8 cellular contexts compared by ENCODE assay signal in genomic region chr1:958823-959729, GRCh38. TPM values are rescaled to one million over a fixed set of nuclear protein-coding genes. Genes with fewer than 3 reads are reported as not detected.
DNase-seq lines count a peak whose midpoint lies in the region; ATAC-seq lines count a peak whose summit lies in the region.

NOC2L (minus strand) TSS chr1:959256; CDS start chr1:959240, 16 bp downstream.

- POLR2A ChIA-PET in activated CD8-positive, alpha-beta memory T cell treated with anti-CD3 and anti-CD28 coated beads for 36 hours (lab: Charles Lee) = interaction anchor here (0.6 kb wide), 1 partner anchor 249 kb away, joined by 3 read pairs; no protein-coding TSS in a partner anchor

- H3K9ac ChIP-seq in BLaER1 treated with 17β-estradiol and CSF1 and Interleukin-3, amounts not matched to agents 10 nM and 100 nM = peak within 1 kb of the TSS; percentile 76 to 94 (median 88)
- H3K9ac ChIP-seq in mesendoderm (ENCODE audit: low read length) = peak within 1 kb of the TSS; percentile 97

- peak within 1 kb of the TSS; percentile 84 to 100 (median 96) for H3K4me3 ChIP-seq in BLaER1 treated with 17β-estradiol and CSF1 and Interleukin-3, amounts not matched to agents 10 nM and 100 nM
- H3K4me3 ChIP-seq in effector memory CD4-positive, alpha-beta T cell (ENCODE audit: insufficient read depth, low read depth, low read length, poor library complexity, severe bottlenecking) = peak within 1 kb of the TSS; percentile 95
- peak within 1 kb of the TSS; percentile 98 for H3K4me3 ChIP-seq in mesendoderm (ENCODE audit: low read length)

- peak within 1 kb of the TSS; percentile 93 for H3K56ac ChIP-seq in mesendoderm (ENCODE audit: low read length)

- H3K79me2 ChIP-seq in mesendoderm (ENCODE audit: control insufficient read depth, insufficient read depth, low read length) = peaks cover 15% of the 10 kb centered on the region

- WGBS in mesendoderm (ENCODE audit: extremely low coverage, insufficient coverage, low lambda C conversion rate) = no CpG with 5 or more reads among the region's 101 CpGs

- H4K8ac ChIP-seq in mesendoderm (ENCODE audit: low read depth, low read length) = no peak within 1 kb of the TSS

- H3K27ac ChIP-seq in BLaER1 treated with 17β-estradiol and CSF1 and Interleukin-3, amounts not matched to agents 10 nM and 100 nM = peak within 1 kb of the TSS; percentile 54 to 86 (median 74)
- peak within 1 kb of the TSS; percentile 71 for H3K27ac ChIP-seq in effector memory CD4-positive, alpha-beta T cell (ENCODE audit: insufficient read depth, low read length, poor library complexity, severe bottlenecking)
- H3K27ac ChIP-seq in mesendoderm (ENCODE audit: low read depth, low read length) = no peak within 1 kb of the TSS

- no peak within 1 kb of the TSS for H3K23ac ChIP-seq in mesendoderm (ENCODE audit: low read length)

- CTCF ChIA-PET in activated CD8-positive, alpha-beta memory T cell treated with anti-CD3 and anti-CD28 coated beads for 36 hours (lab: Charles Lee) = interaction anchor here (0.8 to 1.2 kb wide), 4 partner anchors 8 to 60 kb away, joined by 3 to 7 read pairs (median 4); partner anchors contain the start of gene PLEKHN1

- H2BK5ac ChIP-seq in mesendoderm (ENCODE audit: low read length) = no peak within 1 kb of the TSS

- H3K18ac ChIP-seq in mesendoderm (ENCODE audit: low read length) = peak within 1 kb of the TSS; percentile 12

- H4K20me1 ChIP-seq in BLaER1 treated with 17β-estradiol and CSF1 and Interleukin-3, amounts not matched to agents 10 nM and 100 nM = peaks cover 0 to 79% (median 59%) of the 10 kb centered on the region in 11 experiments; a peak in 19 of 22 replicates

- H3K27me3 ChIP-seq in BLaER1 treated with 17β-estradiol and CSF1 and Interleukin-3, amounts not matched to agents 10 nM and 100 nM = peaks cover 6 to 17% (median 7%) of the 10 kb centered on the region in 11 experiments; a peak in 18 of 22 replicates
- H3K27me3 ChIP-seq in effector memory CD4-positive, alpha-beta T cell (replicated peaks; ENCODE audit: control insufficient read depth, insufficient read depth, low read length, poor library complexity, severe bottlenecking) = no peaks in the 10 kb centered on the region
- no peaks in the 10 kb centered on the region for H3K27me3 ChIP-seq in mesendoderm (ENCODE audit: insufficient read depth, low read length, poor library complexity)

- H3K4me2 ChIP-seq in BLaER1 treated with 17β-estradiol and CSF1 and Interleukin-3, amounts not matched to agents 10 nM and 100 nM = peak within 1 kb of the TSS; percentile 96 to 100 (median 98)
- peak within 1 kb of the TSS; percentile 67 for H3K4me2 ChIP-seq in mesendoderm (ENCODE audit: low read length)

- peak; percentile 77 for ATAC-seq in GM19324 (IDR thresholded peaks at IDR 0.05; ENCODE audit: low FRiP score, unreplicated experiment)
- ATAC-seq in HG03558 (IDR thresholded peaks at IDR 0.05; ENCODE audit: extremely low read depth, unreplicated experiment) = peak; percentile 71

- H2BK15ac ChIP-seq in mesendoderm (replicated peaks; ENCODE audit: low read depth) = no peak within 1 kb of the TSS

- H3K79me1 ChIP-seq in mesendoderm (ENCODE audit: low read length) = peaks cover 14% of the 10 kb centered on the region

- peak within 1 kb of the TSS; percentile 18 for H2AK5ac ChIP-seq in mesendoderm (ENCODE audit: low read length)

- no peak within 1 kb of the TSS for H2BK120ac ChIP-seq in mesendoderm (ENCODE audit: low read depth, low read length)

- H3K4ac ChIP-seq in mesendoderm (ENCODE audit: low read depth, low read length) = no peak within 1 kb of the TSS

- DNase-seq in NOMO-1 treated with DMSO at 0.1 percent for 48 hours (lab: John Stamatoyannopoulos, UW; ENCODE audit: unreplicated experiment) = peak; percentile 78
- DNase-seq in effector memory CD4-positive, alpha-beta T cell = peak; percentile 90 to 95 (median 91)
- DNase-seq in mesendoderm = peak; percentile 90
- DNase-seq in stimulated activated CD8-positive, alpha-beta memory T cell treated with anti-CD3 and anti-CD28 coated beads, Interleukin-15, amount 100 ng/mL, for 1 hour (ENCODE audit: low read depth) = peak; percentile 97

- no peaks in the 10 kb centered on the region for H3K9me3 ChIP-seq in BLaER1 treated with 17β-estradiol and CSF1 and Interleukin-3, amounts not matched to agents 10 nM and 100 nM (replicated peaks in 1 of 11)
- no peaks in the 10 kb centered on the region for H3K9me3 ChIP-seq in effector memory CD4-positive, alpha-beta T cell (ENCODE audit: control insufficient read depth, low read length)

- H3K4me1 ChIP-seq in BLaER1 treated with 17β-estradiol and CSF1 and Interleukin-3, amounts not matched to agents 10 nM and 100 nM = peaks cover 49 to 58% (median 52%) of the 10 kb centered on the region in 10 experiments
- H3K4me1 ChIP-seq in effector memory CD4-positive, alpha-beta T cell (ENCODE audit: control insufficient read depth, insufficient read depth, low read length, poor library complexity, severe bottlenecking) = peaks cover 33% of the 10 kb centered on the region
- H3K4me1 ChIP-seq in mesendoderm (ENCODE audit: control insufficient read depth, low read depth, low read length) = no peaks in the 10 kb centered on the region

- H4K5ac ChIP-seq in mesendoderm (ENCODE audit: low read length) = no peak within 1 kb of the TSS

- H3K36me3 ChIP-seq in BLaER1 treated with 17β-estradiol and CSF1 and Interleukin-3, amounts not matched to agents 10 nM and 100 nM = peaks cover 31 to 57% (median 51%) of the 10 kb centered on the region in 11 experiments
- peaks cover 32% of the 10 kb centered on the region for H3K36me3 ChIP-seq in effector memory CD4-positive, alpha-beta T cell (ENCODE audit: control insufficient read depth, insufficient read depth, low read length)
- peaks cover 12% of the 10 kb centered on the region for H3K36me3 ChIP-seq in mesendoderm (ENCODE audit: control insufficient read depth, insufficient read depth, low read length)

RNA-seq across cellular contexts. Expression of gene NOC2L, which starts in this region (rescaled TPM):
- total RNA-seq in activated CD8-positive, alpha-beta memory T cell treated with anti-CD3 and anti-CD28 coated beads for 36 hours = 100 to 1,000 TPM; 180 to 192 TPM
- 80.8 TPM for polyA plus RNA-seq in mesendoderm (2013, experiment 1 of 2)
- polyA plus RNA-seq in mesendoderm (2013, experiment 2 of 2) = 79.8 TPM
